In genomic region chr1:148679050-148679786, GRCh38 we compare ENCODE assay signal across 7 cellular contexts.
DNase-seq lines count a peak whose midpoint lies in the region; FAIRE-seq and TF ChIP-seq lines count a peak whose summit lies in the region.
"Not testable (repeated sequence)": the region's sequence is repeated elsewhere in the genome, so short reads cannot be mapped to it uniquely, and the experiment has no call there.

No MANE protein-coding gene starts in this region.

- not testable (repeated sequence) for H3K9me2 ChIP-seq in PC-9 (ENCODE audit: insufficient read depth)

- TF ChIP-seq POLR2A in H54 (IDR thresholded peaks at IDR 0.05; ENCODE audit: low read depth, low read length), result peak; percentile 9; the same call in 1 of the 2 replicates

- H4K20me1 ChIP-seq in PC-9 (ENCODE audit: insufficient read depth), result not testable (repeated sequence)

- FAIRE-seq in H54 (lab: Jason Lieb, UNC), result not testable (repeated sequence)

- CTCF ChIA-PET in PC-9 (lab: Charles Lee), result not testable (repeated sequence)

- intact Hi-C loops in PC-9 (cut with micrococcal nuclease; ENCODE audit: unreplicated experiment), result not testable (repeated sequence)

- H3K27ac ChIP-seq in PC-9, result 0 out of 2 replicates have a peak overlapping the region, but pooled peaks have one; percentile 34

- not testable (repeated sequence) for H3K27me3 ChIP-seq in PC-9 (ENCODE audit: insufficient read depth, low read depth)

- H3K79me2 ChIP-seq in PC-9 (ENCODE audit: low read depth), result not testable (repeated sequence)

- H3K4me2 ChIP-seq in PC-9, result 0 out of 2 replicates have a peak overlapping the region, but pooled peaks have one; percentile 15

- not testable (repeated sequence) for H3F3A ChIP-seq in PC-9 (ENCODE audit: insufficient read depth, low read depth)

- peak overlapping the region; percentile 62 for H3K4me3 ChIP-seq in PC-9
- peak overlapping the region; percentile 48 for H3K4me3 ChIP-seq in astrocyte of the spinal cord (ENCODE audit: low read depth, low read length)
- peak overlapping the region; percentile 60 for H3K4me3 ChIP-seq in fibroblast of villous mesenchyme (ENCODE audit: low read depth, low read length)
- H3K4me3 ChIP-seq in retinal pigment epithelial cell (ENCODE audit: low read length), result peak overlapping the region; percentile 49

- not testable (repeated sequence) for H3K4me1 ChIP-seq in PC-9 (replicated peaks; ENCODE audit: insufficient read depth)

- H2AFZ ChIP-seq in PC-9, result not testable (repeated sequence)

- not testable (repeated sequence) for TF ChIP-seq CTCF in PC-9 (conservative IDR thresholded peaks at IDR 0.05); astrocyte of the spinal cord (IDR thresholded peaks at IDR 0.05; ENCODE audit: low read depth, low read length); fibroblast of villous mesenchyme (IDR thresholded peaks at IDR 0.05; ENCODE audit: insufficient read depth, low read depth, low read length); retinal pigment epithelial cell (conservative IDR thresholded peaks at IDR 0.05; ENCODE audit: low read depth, low read length)

- DNase-seq in H54 (ENCODE audit: insufficient read length, low spot score); astrocyte of the spinal cord (ENCODE audit: low read depth, low spot score); retinal pigment epithelial cell (ENCODE audit: low read depth): not testable (repeated sequence)
- DNase-seq in PC-9 (peak; percentile 39 to 56), fibroblast of villous mesenchyme (ENCODE audit: low read depth) (peak; percentile 50), lung microvascular endothelial cell (ENCODE audit: low read depth in 2 of 2) (peak; percentile 7 to 20)
- peak; percentile 47 to 60 for DNase-seq in activated CD4-positive, alpha-beta T cell treated with anti-CD3 and anti-CD28 coated beads, Interleukin-2, amount 50 U/mL, for 48 hours

- H3K9me3 ChIP-seq in PC-9 (ENCODE audit: insufficient read depth, low read depth), result not testable (repeated sequence)

- in situ Hi-C loops in astrocyte of the spinal cord (cut with HindIII; ENCODE audit: low sequenced_read_pairs), result not testable (repeated sequence)

- H3K36me3 ChIP-seq in PC-9 (ENCODE audit: low read depth), result not testable (repeated sequence)

- not testable (repeated sequence) for BruUV-seq in PC-9 (replicated peaks; lab: Mats Ljungman, UMichigan)

- POLR2A ChIA-PET in PC-9 (lab: Charles Lee; ENCODE audit: unreplicated experiment), result not testable (repeated sequence)
